ENCODE assay signal across 9 cellular contexts in the genomic region with DNA sequence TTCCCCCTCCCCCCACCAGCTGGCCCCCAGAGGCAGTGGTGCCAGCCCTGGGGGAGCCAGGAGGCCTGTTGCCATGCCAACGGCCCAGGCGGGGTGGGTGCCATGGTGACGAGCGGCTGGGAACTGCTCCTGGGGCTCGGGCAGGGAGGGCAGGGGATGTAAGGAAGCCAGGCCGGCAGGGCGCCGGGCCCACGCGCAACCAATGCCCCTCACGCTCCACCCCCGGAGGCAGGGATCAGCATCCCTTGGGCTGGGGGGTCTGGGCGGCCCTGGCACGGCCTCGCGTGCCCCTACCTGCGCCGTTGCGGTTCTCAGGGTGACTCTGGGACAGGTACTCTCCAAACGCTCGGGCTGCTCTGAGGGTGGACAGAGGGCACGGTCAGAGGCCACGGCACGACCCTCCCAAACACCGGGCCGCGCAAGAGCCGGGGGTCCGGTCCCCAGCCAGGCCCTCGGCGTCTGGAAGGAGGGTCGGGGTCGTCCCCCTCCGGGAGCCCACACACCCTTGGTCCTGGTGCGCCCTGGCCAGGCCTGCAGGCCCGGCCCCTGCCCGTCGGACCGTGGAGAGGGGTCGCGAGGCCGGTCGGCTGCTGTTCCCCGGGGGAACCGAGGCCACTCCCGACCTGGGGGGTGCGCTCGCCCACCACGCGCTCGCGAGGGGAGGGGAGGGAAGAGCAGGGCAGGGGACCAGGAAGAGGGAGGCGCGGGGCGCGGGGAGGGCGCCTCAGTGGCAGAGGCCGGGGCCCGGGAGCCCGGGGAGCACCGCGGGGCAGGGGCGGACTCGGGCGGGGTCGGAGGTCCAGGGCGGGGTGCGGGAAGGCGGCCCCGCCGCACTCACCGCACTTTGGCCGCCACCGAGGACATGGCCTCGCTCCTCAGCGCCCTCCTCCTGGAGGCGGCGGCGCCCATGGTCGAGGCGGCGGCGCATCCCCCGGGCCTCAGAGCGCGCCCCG. TPM values are rescaled to one million over a fixed set of nuclear protein-coding genes. Genes with fewer than 3 reads are reported as not detected.
DNase-seq lines count a peak whose midpoint lies in the region; ATAC-seq and TF ChIP-seq lines count a peak whose summit lies in the region.
"Had no signal": no experiment of that assay in that cellular context is flagged by ENCODE, and none has a peak within 500 bp of the region (broad histone marks: within the 10 kb centered on the region; RNA-seq: fewer than 3 reads in every experiment).

No MANE protein-coding gene starts in this region.

- H3K27ac ChIP-seq in layer of hippocampus (ENCODE audit: low read depth, low read length), result peak overlapping the region; percentile 75

- peaks cover 81% of the 10 kb centered on the region for H3K4me1 Mint-ChIP-seq in stimulated activated naive CD8-positive, alpha-beta T cell treated with anti-CD3 and anti-CD28 coated beads, Interleukin-15, amount 100 ng/mL, for 72 hours

- H3K27me3 Mint-ChIP-seq in stimulated activated naive CD8-positive, alpha-beta T cell treated with anti-CD3 and anti-CD28 coated beads, Interleukin-15, amount 100 ng/mL, for 72 hours, result no peaks in the 10 kb centered on the region

- H3K4me3 ChIP-seq in cardiac fibroblast (replicated peaks in 1 of 2; ENCODE audit: low read depth in 2 of 2, low read length in 2 of 2), result peak overlapping the region; percentile 65 to 73

- peak; percentile 1 for ATAC-seq in GM21360 (IDR thresholded peaks at IDR 0.05; ENCODE audit: unreplicated experiment)
- ATAC-seq in stimulated activated naive CD8-positive, alpha-beta T cell treated with anti-CD3 and anti-CD28 coated beads, Interleukin-15, amount 100 ng/mL, for 72 hours, result peak; percentile 11
- no peak for ATAC-seq in esophagus mucosa

- peak overlapping the region; percentile 44 to 73 for H3K4me3 Mint-ChIP-seq in stimulated activated naive CD8-positive, alpha-beta T cell treated with anti-CD3 and anti-CD28 coated beads, Interleukin-15, amount 100 ng/mL, for 72 hours

- no peak for TF ChIP-seq CTCF in cardiac fibroblast (IDR thresholded peaks at IDR 0.05; ENCODE audit: low read depth, low read length)

- no peaks in the 10 kb centered on the region for H3K9me3 Mint-ChIP-seq in stimulated activated naive CD8-positive, alpha-beta T cell treated with anti-CD3 and anti-CD28 coated beads, Interleukin-15, amount 100 ng/mL, for 72 hours

- H3K27ac Mint-ChIP-seq in stimulated activated naive CD8-positive, alpha-beta T cell treated with anti-CD3 and anti-CD28 coated beads, Interleukin-15, amount 100 ng/mL, for 72 hours, result peak overlapping the region in 1 of 2 donors; percentile 48

- DNase-seq in CMK (ENCODE audit: low read depth) (peak; percentile 53), NCI-H1694 (lab: John Stamatoyannopoulos, UW) (peak; percentile 78), cardiac fibroblast (ENCODE audit: low read depth in 2 of 2) (peak in 1 of 2 donors; percentile 27), kidney tubule cell (ENCODE audit: low spot score) (no peak)
- peak in 1 of 2 donors; percentile 34 for DNase-seq in stimulated activated naive CD8-positive, alpha-beta T cell treated with anti-CD3 and anti-CD28 coated beads, Interleukin-15, amount 100 ng/mL, for 72 hours

- H3K27me3 ChIP-seq in layer of hippocampus (ENCODE audit: control insufficient read depth, insufficient read depth, low read length), result no peaks in the 10 kb centered on the region

RNA-seq across cellular contexts. Expression of gene NSMF, which starts 0.7 kb away (rescaled TPM):
- 13.9 TPM for total RNA-seq in esophagus mucosa

RNA-seq across cellular contexts. Expression of gene ENTPD8, which starts 17.3 kb away (rescaled TPM):
- not detected for total RNA-seq in esophagus mucosa
- total RNA-seq: SK-MEL-5 had no signal

RNA-seq across cellular contexts. Expression of gene NOXA1, which starts 35.3 kb away (rescaled TPM):
- total RNA-seq in esophagus mucosa, result 5.5 TPM

RNA-seq across cellular contexts. Expression of gene EXD3, which starts 35.5 kb away (rescaled TPM):
- total RNA-seq in esophagus mucosa, result 8.1 TPM
